11 cellular contexts compared by ENCODE assay signal in genomic region chr12:50568338-50569155, GRCh38.
A peak's percentile ranks its signal among the peaks of the same experiment; 100 is the strongest.
DNase-seq lines count a peak whose midpoint lies in the region; ATAC-seq and TF ChIP-seq lines count a peak whose summit lies in the region.
"Had no signal": no experiment of that assay in that cellular context is flagged by ENCODE, and none has a peak within 500 bp of the region (broad histone marks: within the 10 kb centered on the region; RNA-seq: fewer than 3 reads in every experiment).

No MANE protein-coding gene starts in this region.

- DNase-seq in Caco-2: no peak
- no peak for DNase-seq in body of pancreas
- DNase-seq in hepatocyte (ENCODE audit: low spot score): no peak
- no peak for DNase-seq in prostate gland (ENCODE audit: low spot score)
- no peak for DNase-seq in kidney glomerular epithelial cell (lab: John Stamatoyannopoulos, UW)
- DNase-seq: activated CD8-positive, alpha-beta memory T cell treated with anti-CD3 and anti-CD28 coated beads for 24 hours; H7; NCI-H2029 had no signal

- POLR2A ChIA-PET in Caco-2 (lab: Charles Lee): interaction anchor here (0.6 to 0.7 kb wide), 3 partner anchors 10 to 543 kb away, joined by 3 to 7 read pairs (median 5); partner anchors contain the start of gene RACGAP1

- TF ChIP-seq CTCF in Caco-2 (IDR thresholded peaks at IDR 0.05; ENCODE audit: insufficient read depth in 1 of 2, low read depth in 1 of 2, low read length in 1 of 2, severe bottlenecking in 1 of 2, unreplicated experiment in 1 of 2) (no peak), body of pancreas (IDR thresholded peaks at IDR 0.05) (no peak), hepatocyte (IDR thresholded peaks at IDR 0.05; ENCODE audit: poor library complexity) (no peak), prostate gland (IDR thresholded peaks at IDR 0.05) (no peak)

- H3K27ac ChIP-seq in body of pancreas (peak overlapping the region in 3 of 4 donors; percentile 12 to 58 (median 49)), hepatocyte (peak overlapping the region; percentile 48), prostate gland (peak overlapping the region; percentile 37 to 44)

- no TSS peak for BruUV-seq in Caco-2 (replicated peaks; lab: Mats Ljungman, UMichigan)

- H3K4me2 ChIP-seq in hepatocyte: peak overlapping the region; percentile 59

- peak overlapping the region; percentile 48 for H3K27ac Mint-ChIP-seq in Caco-2 (ENCODE audit: unreplicated experiment)

- H2AFZ ChIP-seq in hepatocyte: no peak overlapping the region

- H3K4me1 ChIP-seq in Caco-2 (peaks cover 26% of the 10 kb centered on the region), body of pancreas (peaks cover 74% of the 10 kb centered on the region), hepatocyte (ENCODE audit: insufficient read depth) (peaks cover 25% of the 10 kb centered on the region), prostate gland (replicated peaks) (no peaks in the 10 kb centered on the region)

- H3K4me1 Mint-ChIP-seq in Caco-2 (ENCODE audit: low read depth, unreplicated experiment): peaks cover 23% of the 10 kb centered on the region

- peaks cover 11% of the 10 kb centered on the region for H4K20me1 ChIP-seq in hepatocyte (ENCODE audit: insufficient read depth, poor library complexity, severe bottlenecking)

- no peaks in the 10 kb centered on the region for H3K9me3 ChIP-seq in Caco-2
- H3K9me3 ChIP-seq in body of pancreas: no peaks in the 10 kb centered on the region
- H3K9me3 ChIP-seq in hepatocyte (ENCODE audit: low read depth): no peaks in the 10 kb centered on the region
- H3K9me3 ChIP-seq in prostate gland: no peaks in the 10 kb centered on the region

- CTCF ChIA-PET in Caco-2 (lab: Charles Lee): interaction anchor here (1.3 kb wide), 1 partner anchor 35 kb away, joined by 3 read pairs; no protein-coding TSS in a partner anchor

- no peaks in the 10 kb centered on the region for H3K9me2 ChIP-seq in hepatocyte (replicated peaks; ENCODE audit: insufficient read depth)

- intact Hi-C loops in Caco-2 (cut with micrococcal nuclease; ENCODE audit: unreplicated experiment): no loop called here
- intact Hi-C loops in body of pancreas (cut with DNase I): loop anchor here (10.0 kb wide), 1 partner anchor 56 kb away; no protein-coding TSS in a partner anchor
- intact Hi-C loops in prostate gland (cut with DNase I): no loop called here

- no peak overlapping the region for H3K4me3 Mint-ChIP-seq in Caco-2 (ENCODE audit: unreplicated experiment)

- no peaks in the 10 kb centered on the region for H3K27me3 Mint-ChIP-seq in Caco-2 (ENCODE audit: insufficient read depth, unreplicated experiment)

- H3K36me3 ChIP-seq in Caco-2 (ENCODE audit: control insufficient read depth, insufficient read depth, low read length) (0 out of 2 replicates have a peak, but pooled peaks cover 2% of the 10 kb centered on the region), body of pancreas (replicated peaks in 1 of 2; ENCODE audit: insufficient read depth in 1 of 2, low read depth in 2 of 2) (no peaks in the 10 kb centered on the region), hepatocyte (replicated peaks; ENCODE audit: insufficient read depth, low read depth) (no peaks in the 10 kb centered on the region), prostate gland (no peaks in the 10 kb centered on the region)

- ATAC-seq in body of pancreas: no peak
- ATAC-seq in HG03135 (IDR thresholded peaks at IDR 0.05; ENCODE audit: unreplicated experiment): no peak
- no peak for ATAC-seq in GM18909 (IDR thresholded peaks at IDR 0.05; ENCODE audit: poor library complexity, unreplicated experiment)
- ATAC-seq in HG02588 (IDR thresholded peaks at IDR 0.05; ENCODE audit: unreplicated experiment): no peak

- TF ChIP-seq POLR2A in body of pancreas (IDR thresholded peaks at IDR 0.05) (no peak), prostate gland (IDR thresholded peaks at IDR 0.05) (no peak)

- peaks cover 94% of the 10 kb centered on the region for H3K79me2 ChIP-seq in hepatocyte

- H3K4me3 ChIP-seq in Caco-2 (ENCODE audit: low read depth, low read length): no peak overlapping the region
- H3K4me3 ChIP-seq in body of pancreas: no peak overlapping the region
- H3K4me3 ChIP-seq in hepatocyte: no peak overlapping the region
- H3K4me3 ChIP-seq in prostate gland: no peak overlapping the region

- WGBS in body of pancreas, 2 donors: 41 to 42% methylated on average over 4 of the region's 4 CpGs
- WGBS in hepatocyte (ENCODE audit: low lambda C conversion rate, missing lambda C conversion rate): 66% methylated on average over 4 of the region's 4 CpGs
- WGBS in prostate gland: 31% methylated on average over 4 of the region's 4 CpGs

- no peaks in the 10 kb centered on the region for H3K9me3 Mint-ChIP-seq in Caco-2 (ENCODE audit: unreplicated experiment)

- H3K36me3 Mint-ChIP-seq in Caco-2 (ENCODE audit: insufficient read depth, unreplicated experiment): no peaks in the 10 kb centered on the region

- H3K27me3 ChIP-seq in Caco-2 (replicated peaks; ENCODE audit: control insufficient read depth, insufficient read depth, low read length) (no peaks in the 10 kb centered on the region), body of pancreas (no peaks in the 10 kb centered on the region), hepatocyte (no peaks in the 10 kb centered on the region), prostate gland (replicated peaks; ENCODE audit: insufficient read depth) (no peaks in the 10 kb centered on the region)
